In the genomic region with DNA sequence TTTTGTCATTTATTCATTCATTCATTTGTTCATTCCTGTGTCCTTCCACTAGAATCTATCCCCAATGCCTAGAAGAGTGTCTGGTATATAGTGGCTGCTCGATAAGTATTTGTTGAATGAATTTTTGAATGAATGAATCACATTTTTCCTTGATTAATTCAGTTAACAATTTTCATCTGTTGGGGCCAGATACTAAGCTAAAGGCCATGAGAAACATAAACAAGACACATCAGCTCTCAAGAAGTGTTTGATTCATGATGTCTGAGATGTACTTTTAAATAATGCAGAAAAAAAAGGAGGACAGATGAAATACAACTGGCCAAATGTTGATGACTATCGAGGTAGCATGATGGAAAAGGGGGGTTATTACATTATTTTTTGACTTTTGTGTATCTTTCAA, we compare ENCODE assay signal across 16 cellular contexts. TPM values are rescaled to one million over a fixed set of nuclear protein-coding genes. Genes with fewer than 3 reads are reported as not detected.
DNase-seq lines count a peak whose midpoint lies in the region; ATAC-seq and TF ChIP-seq lines count a peak whose summit lies in the region.
"Had no signal": no experiment of that assay in that cellular context is flagged by ENCODE, and none has a peak within 500 bp of the region (broad histone marks: within the 10 kb centered on the region; RNA-seq: fewer than 3 reads in every experiment).

No MANE protein-coding gene starts in this region.

- no peak for DNase-seq in central memory CD8-positive, alpha-beta T cell (ENCODE audit: low spot score in 2 of 2)
- peak; percentile 80 for DNase-seq in iris pigment epithelial cell (ENCODE audit: low read depth)
- DNase-seq in mesenteric fat pad (ENCODE audit: low spot score) = no peak
- DNase-seq: CD8-positive, alpha-beta memory T cell; DMS79; GDM1; GOT3; NCI-H1092 treated with DMSO at 0.1 percent for 48 hours; NCI-H2107; NCI-H2227 treated with DMSO at 0.1 percent for 48 hours; SHP77 treated with DMSO at 0.1 percent for 48 hours had no signal

- H3F3A ChIP-seq in DOHH2 (ENCODE audit: control insufficient read depth, insufficient read depth) (peaks cover 7% of the 10 kb centered on the region), Loucy (ENCODE audit: low read depth) (no peaks in the 10 kb centered on the region)

- H4K20me1 ChIP-seq in DOHH2 (ENCODE audit: control insufficient read depth, insufficient read depth, low read depth, low read length) (no peaks in the 10 kb centered on the region), Loucy (ENCODE audit: insufficient read depth, low read length, poor library complexity, severe bottlenecking) (no peaks in the 10 kb centered on the region)
- H4K20me1 ChIP-seq: BLaER1 had no signal

- H3K27me3 Mint-ChIP-seq in central memory CD8-positive, alpha-beta T cell = no peaks in the 10 kb centered on the region

- H3K27ac ChIP-seq in DOHH2 (ENCODE audit: low read depth, low read length) = no peak overlapping the region

- no peak overlapping the region for H2AFZ ChIP-seq in Loucy (ENCODE audit: low read length)

- H3K27ac Mint-ChIP-seq in central memory CD8-positive, alpha-beta T cell (ENCODE audit: low read depth) = peak overlapping the region; percentile 48
- H3K27ac Mint-ChIP-seq: CD8-positive, alpha-beta memory T cell had no signal

- H3K9me3 ChIP-seq in DOHH2 (ENCODE audit: control insufficient read depth, insufficient read depth, low read length) = no peaks in the 10 kb centered on the region
- no peaks in the 10 kb centered on the region for H3K9me3 ChIP-seq in Loucy (ENCODE audit: insufficient read depth, low read depth, low read length)
- H3K9me3 ChIP-seq: BLaER1 had no signal

- no peaks in the 10 kb centered on the region for H3K27me3 ChIP-seq in DOHH2 (ENCODE audit: control insufficient read depth, low read length)
- H3K27me3 ChIP-seq in Loucy (ENCODE audit: insufficient read depth, low read length, poor library complexity, severe bottlenecking) = no peaks in the 10 kb centered on the region
- H3K27me3 ChIP-seq: BLaER1 had no signal

- peaks cover 6% of the 10 kb centered on the region for H3K36me3 Mint-ChIP-seq in central memory CD8-positive, alpha-beta T cell (ENCODE audit: insufficient read depth)
- H3K36me3 Mint-ChIP-seq: CD8-positive, alpha-beta memory T cell had no signal

- no peak overlapping the region for H3K4me3 Mint-ChIP-seq in central memory CD8-positive, alpha-beta T cell
- H3K4me3 Mint-ChIP-seq: CD8-positive, alpha-beta memory T cell had no signal

- H3K4me2 ChIP-seq in DOHH2 (ENCODE audit: low read length) (peak overlapping the region; percentile 81; the same call in 1 of the 2 replicates), Loucy (ENCODE audit: low read depth, low read length, poor library complexity, severe bottlenecking) (no peak overlapping the region)

- H3K79me2 ChIP-seq in DOHH2 (ENCODE audit: control insufficient read depth, low read length) (no peaks in the 10 kb centered on the region), Loucy (ENCODE audit: insufficient read depth, low read length) (no peaks in the 10 kb centered on the region)

- ATAC-seq in central memory CD8-positive, alpha-beta T cell (replicated peaks; ENCODE audit: extremely low read depth, poor library complexity, severe bottlenecking) = no peak
- ATAC-seq in HG02938 (IDR thresholded peaks at IDR 0.05; ENCODE audit: unreplicated experiment) (no peak), HG03442 (IDR thresholded peaks at IDR 0.05; ENCODE audit: unreplicated experiment) (no peak)

- no peaks in the 10 kb centered on the region for H3K36me3 ChIP-seq in DOHH2 (ENCODE audit: control insufficient read depth, low read length)
- H3K36me3 ChIP-seq in Loucy (ENCODE audit: insufficient read depth, low read length) = no peaks in the 10 kb centered on the region
- H3K36me3 ChIP-seq: BLaER1 had no signal

- H3K9ac ChIP-seq in Loucy (ENCODE audit: low read depth, low read length, poor library complexity, severe bottlenecking) = peak overlapping the region; percentile 57
- H3K9ac ChIP-seq: BLaER1 had no signal

- H3K9me2 ChIP-seq in DOHH2 (replicated peaks; ENCODE audit: control insufficient read depth, low read length) = no peaks in the 10 kb centered on the region
- no peaks in the 10 kb centered on the region for H3K9me2 ChIP-seq in Loucy (replicated peaks; ENCODE audit: low read depth, low read length)

- H3K4me3 ChIP-seq in DOHH2 (ENCODE audit: low read length) (no peak overlapping the region), Loucy (ENCODE audit: low read length, poor library complexity, severe bottlenecking) (no peak overlapping the region)
- H3K4me3 ChIP-seq: BLaER1 had no signal

- H3K9me3 Mint-ChIP-seq in central memory CD8-positive, alpha-beta T cell = no peaks in the 10 kb centered on the region
- H3K9me3 Mint-ChIP-seq: CD8-positive, alpha-beta memory T cell had no signal

- H3K4me1 Mint-ChIP-seq in central memory CD8-positive, alpha-beta T cell = peaks cover 38% of the 10 kb centered on the region

- H3K4me1 ChIP-seq in DOHH2 (ENCODE audit: control insufficient read depth, low read length) (peaks cover 39% of the 10 kb centered on the region), Loucy (ENCODE audit: insufficient read depth, low read length, poor library complexity, severe bottlenecking) (peaks cover 34% of the 10 kb centered on the region)

- TF ChIP-seq CTCF in DOHH2 (IDR thresholded peaks at IDR 0.05; ENCODE audit: low read depth, low read length, poor library complexity, severe bottlenecking) = no peak
- no peak for TF ChIP-seq CTCF in Loucy (conservative IDR thresholded peaks at IDR 0.05; ENCODE audit: low read length)

RNA-seq across cellular contexts. Expression of a gene that starts 48.1 kb away (rescaled TPM):
- 330 TPM for total RNA-seq in mesenteric fat pad

RNA-seq across cellular contexts. Expression of a gene that starts 54.1 kb away (rescaled TPM):
- 1,900 TPM for total RNA-seq in mesenteric fat pad
